ENCODE assay signal across 1 cellular context in the genomic region with DNA sequence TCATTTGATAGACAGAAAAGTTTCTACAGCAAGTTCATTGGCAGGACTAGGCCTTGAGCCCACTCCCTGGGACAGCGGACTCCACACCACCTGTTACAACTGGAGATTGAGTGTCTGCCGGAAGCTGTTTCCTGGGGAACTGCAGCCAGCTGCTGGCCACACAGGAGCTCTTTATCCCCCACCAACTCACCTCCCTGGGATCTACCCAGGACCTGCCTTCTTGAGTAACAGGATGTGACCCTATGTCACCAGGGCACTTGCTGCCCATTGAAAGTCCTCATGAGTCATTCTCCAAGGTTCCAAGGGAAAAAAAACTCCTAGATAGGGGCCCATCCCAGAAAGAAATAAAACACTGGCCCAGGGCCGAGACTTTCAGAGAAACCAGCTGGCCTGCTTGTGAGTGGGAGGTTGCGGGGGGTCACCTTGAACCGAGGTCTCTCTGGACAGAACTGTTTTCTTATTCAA.
TF ChIP-seq lines count a peak whose summit lies in the region.

No MANE protein-coding gene starts in this region.

TF ChIP-seq in HepG2, 621 proteins besides CTCF, POLR2A, EP300 and RAD21 (continued from another document and continues in another):
- TF ChIP-seq, protein P1, sequence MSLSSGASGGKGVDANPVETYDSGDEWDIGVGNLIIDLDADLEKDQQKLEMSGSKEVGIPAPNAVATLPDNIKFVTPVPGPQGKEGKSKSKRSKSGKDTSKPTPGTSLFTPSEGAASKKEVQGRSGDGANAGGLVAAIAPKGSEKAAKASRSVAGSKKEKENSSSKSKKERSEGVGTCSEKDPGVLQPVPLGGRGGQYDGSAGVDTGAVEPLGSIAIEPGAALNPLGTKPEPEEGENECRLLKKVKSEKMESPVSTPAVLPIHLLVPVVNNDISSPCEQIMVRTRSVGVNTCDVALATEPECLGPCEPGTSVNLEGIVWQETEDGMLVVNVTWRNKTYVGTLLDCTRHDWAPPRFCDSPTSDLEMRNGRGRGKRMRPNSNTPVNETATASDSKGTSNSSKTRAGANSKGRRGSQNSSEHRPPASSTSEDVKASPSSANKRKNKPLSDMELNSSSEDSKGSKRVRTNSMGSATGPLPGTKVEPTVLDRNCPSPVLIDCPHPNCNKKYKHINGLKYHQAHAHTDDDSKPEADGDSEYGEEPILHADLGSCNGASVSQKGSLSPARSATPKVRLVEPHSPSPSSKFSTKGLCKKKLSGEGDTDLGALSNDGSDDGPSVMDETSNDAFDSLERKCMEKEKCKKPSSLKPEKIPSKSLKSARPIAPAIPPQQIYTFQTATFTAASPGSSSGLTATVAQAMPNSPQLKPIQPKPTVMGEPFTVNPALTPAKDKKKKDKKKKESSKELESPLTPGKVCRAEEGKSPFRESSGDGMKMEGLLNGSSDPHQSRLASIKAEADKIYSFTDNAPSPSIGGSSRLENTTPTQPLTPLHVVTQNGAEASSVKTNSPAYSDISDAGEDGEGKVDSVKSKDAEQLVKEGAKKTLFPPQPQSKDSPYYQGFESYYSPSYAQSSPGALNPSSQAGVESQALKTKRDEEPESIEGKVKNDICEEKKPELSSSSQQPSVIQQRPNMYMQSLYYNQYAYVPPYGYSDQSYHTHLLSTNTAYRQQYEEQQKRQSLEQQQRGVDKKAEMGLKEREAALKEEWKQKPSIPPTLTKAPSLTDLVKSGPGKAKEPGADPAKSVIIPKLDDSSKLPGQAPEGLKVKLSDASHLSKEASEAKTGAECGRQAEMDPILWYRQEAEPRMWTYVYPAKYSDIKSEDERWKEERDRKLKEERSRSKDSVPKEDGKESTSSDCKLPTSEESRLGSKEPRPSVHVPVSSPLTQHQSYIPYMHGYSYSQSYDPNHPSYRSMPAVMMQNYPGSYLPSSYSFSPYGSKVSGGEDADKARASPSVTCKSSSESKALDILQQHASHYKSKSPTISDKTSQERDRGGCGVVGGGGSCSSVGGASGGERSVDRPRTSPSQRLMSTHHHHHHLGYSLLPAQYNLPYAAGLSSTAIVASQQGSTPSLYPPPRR (CRISPR knock-in tag; IDR thresholded peaks at IDR 0.05; ENCODE audit: borderline replicate concordance) = 0 out of 2 replicates have a peak, but pooled peaks have one; percentile 66
- TF ChIP-seq ZXDC (CRISPR knock-in tag; IDR thresholded peaks at IDR 0.05) = no peak; the same call in 1 of the 2 replicates
- no peak for TF ChIP-seq SNRNP70 (IDR thresholded peaks at IDR 0.05; ENCODE audit: low read depth, low read length)
- TF ChIP-seq, protein P2, sequence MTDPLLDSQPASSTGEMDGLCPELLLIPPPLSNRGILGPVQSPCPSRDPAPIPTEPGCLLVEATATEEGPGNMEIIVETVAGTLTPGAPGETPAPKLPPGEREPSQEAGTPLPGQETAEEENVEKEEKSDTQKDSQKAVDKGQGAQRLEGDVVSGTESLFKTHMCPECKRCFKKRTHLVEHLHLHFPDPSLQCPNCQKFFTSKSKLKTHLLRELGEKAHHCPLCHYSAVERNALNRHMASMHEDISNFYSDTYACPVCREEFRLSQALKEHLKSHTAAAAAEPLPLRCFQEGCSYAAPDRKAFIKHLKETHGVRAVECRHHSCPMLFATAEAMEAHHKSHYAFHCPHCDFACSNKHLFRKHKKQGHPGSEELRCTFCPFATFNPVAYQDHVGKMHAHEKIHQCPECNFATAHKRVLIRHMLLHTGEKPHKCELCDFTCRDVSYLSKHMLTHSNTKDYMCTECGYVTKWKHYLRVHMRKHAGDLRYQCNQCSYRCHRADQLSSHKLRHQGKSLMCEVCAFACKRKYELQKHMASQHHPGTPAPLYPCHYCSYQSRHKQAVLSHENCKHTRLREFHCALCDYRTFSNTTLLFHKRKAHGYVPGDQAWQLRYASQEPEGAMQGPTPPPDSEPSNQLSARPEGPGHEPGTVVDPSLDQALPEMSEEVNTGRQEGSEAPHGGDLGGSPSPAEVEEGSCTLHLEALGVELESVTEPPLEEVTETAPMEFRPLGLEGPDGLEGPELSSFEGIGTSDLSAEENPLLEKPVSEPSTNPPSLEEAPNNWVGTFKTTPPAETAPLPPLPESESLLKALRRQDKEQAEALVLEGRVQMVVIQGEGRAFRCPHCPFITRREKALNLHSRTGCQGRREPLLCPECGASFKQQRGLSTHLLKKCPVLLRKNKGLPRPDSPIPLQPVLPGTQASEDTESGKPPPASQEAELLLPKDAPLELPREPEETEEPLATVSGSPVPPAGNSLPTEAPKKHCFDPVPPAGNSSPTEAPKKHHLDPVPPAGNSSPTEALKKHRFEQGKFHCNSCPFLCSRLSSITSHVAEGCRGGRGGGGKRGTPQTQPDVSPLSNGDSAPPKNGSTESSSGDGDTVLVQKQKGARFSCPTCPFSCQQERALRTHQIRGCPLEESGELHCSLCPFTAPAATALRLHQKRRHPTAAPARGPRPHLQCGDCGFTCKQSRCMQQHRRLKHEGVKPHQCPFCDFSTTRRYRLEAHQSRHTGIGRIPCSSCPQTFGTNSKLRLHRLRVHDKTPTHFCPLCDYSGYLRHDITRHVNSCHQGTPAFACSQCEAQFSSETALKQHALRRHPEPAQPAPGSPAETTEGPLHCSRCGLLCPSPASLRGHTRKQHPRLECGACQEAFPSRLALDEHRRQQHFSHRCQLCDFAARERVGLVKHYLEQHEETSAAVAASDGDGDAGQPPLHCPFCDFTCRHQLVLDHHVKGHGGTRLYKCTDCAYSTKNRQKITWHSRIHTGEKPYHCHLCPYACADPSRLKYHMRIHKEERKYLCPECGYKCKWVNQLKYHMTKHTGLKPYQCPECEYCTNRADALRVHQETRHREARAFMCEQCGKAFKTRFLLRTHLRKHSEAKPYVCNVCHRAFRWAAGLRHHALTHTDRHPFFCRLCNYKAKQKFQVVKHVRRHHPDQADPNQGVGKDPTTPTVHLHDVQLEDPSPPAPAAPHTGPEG (CRISPR knock-in tag; IDR thresholded peaks at IDR 0.05) = no peak
- peak; percentile 79 for TF ChIP-seq ZFY (CRISPR knock-in tag; IDR thresholded peaks at IDR 0.05)
- TF ChIP-seq, protein P3, sequence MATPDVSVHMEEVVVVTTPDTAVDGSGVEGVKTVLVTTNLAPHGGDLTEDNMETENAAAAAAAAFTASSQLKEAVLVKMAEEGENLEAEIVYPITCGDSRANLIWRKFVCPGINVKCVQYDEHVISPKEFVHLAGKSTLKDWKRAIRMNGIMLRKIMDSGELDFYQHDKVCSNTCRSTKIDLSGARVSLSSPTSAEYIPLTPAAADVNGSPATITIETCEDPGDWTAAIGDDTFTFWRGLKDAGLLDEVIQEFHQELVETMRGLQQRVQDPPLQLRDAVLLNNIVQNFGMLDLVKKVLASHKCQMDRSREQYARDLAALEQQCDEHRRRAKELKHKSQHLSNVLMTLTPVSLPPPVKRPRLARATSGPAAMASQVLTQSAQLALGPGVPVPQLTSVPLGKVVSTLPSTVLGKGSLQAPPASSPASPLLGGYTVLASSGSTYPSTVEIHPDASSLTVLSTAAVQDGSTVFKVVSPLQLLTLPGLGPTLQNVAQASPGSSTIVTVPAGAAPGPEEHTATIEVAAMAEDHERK (CRISPR knock-in tag; IDR thresholded peaks at IDR 0.05; ENCODE audit: low read depth) = no peak
- TF ChIP-seq PCBP2 (optimal IDR thresholded peaks at IDR 0.05; ENCODE audit: low read depth, low read length, poor library complexity, severe bottlenecking) = no peak
- 0 out of 2 replicates have a peak, but pooled peaks have one; percentile 8 for TF ChIP-seq RFX5 (IDR thresholded peaks at IDR 0.05; ENCODE audit: low read depth, low read length)
- TF ChIP-seq ZNF83 (CRISPR knock-in tag; IDR thresholded peaks at IDR 0.05; ENCODE audit: borderline replicate concordance) = no peak
- no peak for TF ChIP-seq FOXO4 (CRISPR knock-in tag; conservative IDR thresholded peaks at IDR 0.05)
- no peak for TF ChIP-seq ZNF800 (CRISPR knock-in tag; IDR thresholded peaks at IDR 0.05)
- TF ChIP-seq FOSL2 (CRISPR knock-in tag; IDR thresholded peaks at IDR 0.05) = peak; percentile 98
- no peak; the same call in 1 of the 2 replicates for TF ChIP-seq ZNF3 (CRISPR knock-in tag; IDR thresholded peaks at IDR 0.05)
- no peak for TF ChIP-seq ZNF234 (CRISPR knock-in tag; conservative IDR thresholded peaks at IDR 0.05)
- TF ChIP-seq, protein P4, sequence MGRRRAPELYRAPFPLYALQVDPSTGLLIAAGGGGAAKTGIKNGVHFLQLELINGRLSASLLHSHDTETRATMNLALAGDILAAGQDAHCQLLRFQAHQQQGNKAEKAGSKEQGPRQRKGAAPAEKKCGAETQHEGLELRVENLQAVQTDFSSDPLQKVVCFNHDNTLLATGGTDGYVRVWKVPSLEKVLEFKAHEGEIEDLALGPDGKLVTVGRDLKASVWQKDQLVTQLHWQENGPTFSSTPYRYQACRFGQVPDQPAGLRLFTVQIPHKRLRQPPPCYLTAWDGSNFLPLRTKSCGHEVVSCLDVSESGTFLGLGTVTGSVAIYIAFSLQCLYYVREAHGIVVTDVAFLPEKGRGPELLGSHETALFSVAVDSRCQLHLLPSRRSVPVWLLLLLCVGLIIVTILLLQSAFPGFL (CRISPR knock-in tag; IDR thresholded peaks at IDR 0.05) = no peak
- peak; percentile 54; the same call in 1 of the 2 replicates for TF ChIP-seq SSRP1 (CRISPR knock-in tag; IDR thresholded peaks at IDR 0.05)
- no peak for TF ChIP-seq NBN (conservative IDR thresholded peaks at IDR 0.05)
- TF ChIP-seq ATF7-NPFF (CRISPR knock-in tag; IDR thresholded peaks at IDR 0.05; ENCODE audit: low read depth) = no peak
- TF ChIP-seq ZNF747 (CRISPR knock-in tag; IDR thresholded peaks at IDR 0.05; ENCODE audit: borderline replicate concordance) = peak; percentile 66; the same call in 1 of the 2 replicates
- TF ChIP-seq PHF21A (CRISPR knock-in tag; IDR thresholded peaks at IDR 0.05) = peak; percentile 76
- no peak for TF ChIP-seq ZNF207 (IDR thresholded peaks at IDR 0.05; ENCODE audit: borderline replicate concordance)
- TF ChIP-seq ZUFSP (CRISPR knock-in tag; IDR thresholded peaks at IDR 0.05; ENCODE audit: borderline replicate concordance) = no peak
- TF ChIP-seq ZNF136 (CRISPR knock-in tag; IDR thresholded peaks at IDR 0.05; ENCODE audit: low read depth) = no peak
- peak; percentile 98 for TF ChIP-seq ETV5 (CRISPR knock-in tag; IDR thresholded peaks at IDR 0.05; ENCODE audit: borderline replicate concordance)
- TF ChIP-seq MTA1 (CRISPR knock-in tag; IDR thresholded peaks at IDR 0.05; ENCODE audit: borderline replicate concordance) = no peak; the same call in 1 of the 2 replicates
- no peak for TF ChIP-seq ZNF678 (CRISPR knock-in tag; IDR thresholded peaks at IDR 0.05)
- no peak for TF ChIP-seq SMAD9 (CRISPR knock-in tag; IDR thresholded peaks at IDR 0.05)
- peak; percentile 30 for TF ChIP-seq PHF5A (CRISPR knock-in tag; IDR thresholded peaks at IDR 0.05; ENCODE audit: low read depth, unreplicated experiment)
